In genomic region chr10:101140084-101140949, GRCh38 we compare ENCODE assay signal across 18 cellular contexts. TPM values are rescaled to one million over a fixed set of nuclear protein-coding genes. Genes with fewer than 3 reads are reported as not detected.
DNase-seq lines count a peak whose midpoint lies in the region; ATAC-seq, FAIRE-seq and TF ChIP-seq lines count a peak whose summit lies in the region.
"Had no signal": no experiment of that assay in that cellular context is flagged by ENCODE, and none has a peak within 500 bp of the region (broad histone marks: within the 10 kb centered on the region; RNA-seq: fewer than 3 reads in every experiment).

No MANE protein-coding gene starts in this region.

- peaks cover 6 to 59% of the 10 kb centered on the region in 2 experiments for H3K27me3 ChIP-seq in HepG2 (ENCODE audit: control insufficient read depth in 1 of 2, insufficient read depth in 2 of 2, low read length in 2 of 2)
- peaks cover 9 to 44% of the 10 kb centered on the region in 2 donors for H3K27me3 ChIP-seq in right lobe of liver
- peaks cover 98 to 99% of the 10 kb centered on the region in 2 experiments for H3K27me3 ChIP-seq in mesenchymal stem cell (ENCODE audit: control insufficient read depth in 1 of 2, insufficient read depth in 1 of 2, low read length in 2 of 2)
- peaks cover 27% of the 10 kb centered on the region for H3K27me3 ChIP-seq in thoracic aorta (replicated peaks; ENCODE audit: insufficient read depth)

- WGBS in HepG2 (ENCODE audit: low lambda C conversion rate), result 82% methylated on average over 39 of the region's 65 CpGs
- 7% methylated on average over 32 of the region's 65 CpGs for WGBS in right lobe of liver (ENCODE audit: insufficient coverage, low coverage, low lambda C conversion rate, missing lambda C conversion rate)
- 6% methylated on average over 42 of the region's 65 CpGs for WGBS in mesenchymal stem cell

- DNase-seq in HepG2 (ENCODE audit: low spot score) (no peak), right lobe of liver (no peak), T-cell (no peak), mesenchymal stem cell (peak; percentile 20), thoracic aorta (ENCODE audit: low spot score) (no peak)
- no peak for DNase-seq in activated CD8-positive, alpha-beta T cell treated with anti-CD3 and anti-CD28 coated beads, Interleukin-2, amount 10 ng/mL, durations not matched to agents 7 days and 5 days
- DNase-seq: foreskin melanocyte, GF-D8, left ventricle myocardium superior, NCI-H1092, NCI-H774 had no signal

- H3K23ac ChIP-seq in mesenchymal stem cell (ENCODE audit: low read length in 2 of 2), result peak overlapping the region in 1 of 2 experiments; percentile 34

- no peak overlapping the region for H2AFZ ChIP-seq in HepG2 (ENCODE audit: low read length)
- no peak overlapping the region for H2AFZ ChIP-seq in mesenchymal stem cell (ENCODE audit: low read depth, low read length)

- no peak overlapping the region for H2BK15ac ChIP-seq in mesenchymal stem cell (ENCODE audit: low read depth, poor library complexity, severe bottlenecking)

- H3K9me3 ChIP-seq in HepG2 (ENCODE audit: low read length) (no peaks in the 10 kb centered on the region), right lobe of liver (no peaks in the 10 kb centered on the region), mesenchymal stem cell (ENCODE audit: control insufficient read depth, low read length) (no peaks in the 10 kb centered on the region), thoracic aorta (no peaks in the 10 kb centered on the region)
- H3K9me3 ChIP-seq: suprapubic skin had no signal

- H3K36me3 Mint-ChIP-seq in T-cell, result no peaks in the 10 kb centered on the region
- no peaks in the 10 kb centered on the region for H3K36me3 Mint-ChIP-seq in activated CD8-positive, alpha-beta T cell treated with anti-CD3 and anti-CD28 coated beads, Interleukin-2, amount 10 ng/mL, durations not matched to agents 7 days and 5 days (ENCODE audit: low read depth)

- in situ Hi-C loops in HepG2 (cut with HindIII; ENCODE audit: extremely low pct_ligation_motif_present, low pct_unique_long_range_greater_than_20kb), result loop anchor here (5.0 kb wide), 1 partner anchor 43 kb away; no protein-coding TSS in a partner anchor

- no peak overlapping the region for H3K18ac ChIP-seq in mesenchymal stem cell (ENCODE audit: low read depth in 1 of 2, low read length in 2 of 2)

- POLR2A ChIA-PET in HepG2 (lab: Yijun Ruan, JAX), result interaction anchor here (2.1 to 2.2 kb wide), 2 partner anchors 79 to 98 kb away, joined by 15 to 20 read pairs; partner anchors contain the start of gene KAZALD1
- POLR2A ChIA-PET in T-cell (lab: Charles Lee), result no interaction called here
- POLR2A ChIA-PET in activated CD8-positive, alpha-beta T cell treated with anti-CD3 and anti-CD28 coated beads, Interleukin-2, amount 10 ng/mL, durations not matched to agents 7 days and 5 days (lab: Charles Lee), result no interaction called here

- H3K4me3 ChIP-seq in HepG2 (replicated peaks in 1 of 3; ENCODE audit: insufficient read depth in 1 of 3, low read depth in 2 of 3, low read length in 3 of 3) (no peak overlapping the region), right lobe of liver (no peak overlapping the region), mesenchymal stem cell (ENCODE audit: insufficient read depth in 1 of 2, low read depth in 1 of 2, low read length in 2 of 2) (no peak overlapping the region), thoracic aorta (peak overlapping the region; percentile 24)
- H3K4me3 ChIP-seq: suprapubic skin had no signal

- no peaks in the 10 kb centered on the region for H3K79me2 ChIP-seq in HepG2 (ENCODE audit: insufficient read depth, low read length)

- H3K4me1 ChIP-seq in HepG2 (ENCODE audit: insufficient read depth, low read length), result peaks cover 24% of the 10 kb centered on the region
- H3K4me1 ChIP-seq in right lobe of liver, result peaks cover 0 to 4% (median 0%) of the 10 kb centered on the region in 4 donors
- peaks cover 7% of the 10 kb centered on the region for H3K4me1 ChIP-seq in mesenchymal stem cell (ENCODE audit: control insufficient read depth, insufficient read depth, low read depth, low read length)
- peaks cover 3 to 15% of the 10 kb centered on the region in 2 donors for H3K4me1 ChIP-seq in thoracic aorta (ENCODE audit: control insufficient read depth in 1 of 2, low read depth in 2 of 2)

- no peak for TF ChIP-seq POLR2A in HepG2 (IDR thresholded peaks at IDR 0.05; ENCODE audit: insufficient read depth in 1 of 2, low read depth in 2 of 2, low read length in 2 of 2)
- no peak for TF ChIP-seq POLR2A in right lobe of liver (IDR thresholded peaks at IDR 0.05)

- H3K27ac Mint-ChIP-seq in T-cell, result no peak overlapping the region
- H3K27ac Mint-ChIP-seq in activated CD8-positive, alpha-beta T cell treated with anti-CD3 and anti-CD28 coated beads, Interleukin-2, amount 10 ng/mL, durations not matched to agents 7 days and 5 days, result no peak overlapping the region

- TF ChIP-seq CTCF in HepG2 (CRISPR knock-in tag; IDR thresholded peaks at IDR 0.05), result no peak
- TF ChIP-seq CTCF in right lobe of liver (IDR thresholded peaks at IDR 0.05), result no peak
- TF ChIP-seq CTCF in thoracic aorta (IDR thresholded peaks at IDR 0.05), result no peak

- CTCF ChIA-PET in HepG2 (lab: Yijun Ruan, JAX; ENCODE audit: low intra/inter-chr PET ratio, low total read pairs), result interaction anchor here (2.4 kb wide), 1 partner anchor 45 kb away, joined by 65 read pairs; no protein-coding TSS in a partner anchor
- CTCF ChIA-PET in T-cell (lab: Charles Lee), result interaction anchor here (1.0 to 4.0 kb wide), 7 partner anchors 11 to 94 kb away, joined by 3 to 93 read pairs (median 10); no protein-coding TSS in a partner anchor
- CTCF ChIA-PET in activated CD8-positive, alpha-beta T cell treated with anti-CD3 and anti-CD28 coated beads, Interleukin-2, amount 10 ng/mL, durations not matched to agents 7 days and 5 days (lab: Charles Lee), result interaction anchor here (0.8 to 9.5 kb wide), 17 partner anchors 8 to 397 kb away, joined by 3 to 355 read pairs (median 8); partner anchors contain the start of gene KAZALD1

- peaks cover 27 to 42% (median 37%) of the 10 kb centered on the region in 3 donors for H3K4me1 Mint-ChIP-seq in T-cell
- peaks cover 11% of the 10 kb centered on the region for H3K4me1 Mint-ChIP-seq in activated CD8-positive, alpha-beta T cell treated with anti-CD3 and anti-CD28 coated beads, Interleukin-2, amount 10 ng/mL, durations not matched to agents 7 days and 5 days (ENCODE audit: low read depth)

- no peak for FAIRE-seq in HepG2 (lab: Jason Lieb, UNC)

- no peak for TF ChIP-seq RAD21 in HepG2 (CRISPR knock-in tag; IDR thresholded peaks at IDR 0.05)

- no peaks in the 10 kb centered on the region for H3K79me1 ChIP-seq in mesenchymal stem cell (replicated peaks; ENCODE audit: low read length, poor library complexity, severe bottlenecking)

- no peak overlapping the region for H3K4me2 ChIP-seq in HepG2 (ENCODE audit: low read depth, low read length)
- no peak overlapping the region for H3K4me2 ChIP-seq in mesenchymal stem cell (ENCODE audit: low read length, poor library complexity, severe bottlenecking)

- no peaks in the 10 kb centered on the region for H3K9me3 Mint-ChIP-seq in T-cell
- H3K9me3 Mint-ChIP-seq in activated CD8-positive, alpha-beta T cell treated with anti-CD3 and anti-CD28 coated beads, Interleukin-2, amount 10 ng/mL, durations not matched to agents 7 days and 5 days (ENCODE audit: insufficient read depth), result no peaks in the 10 kb centered on the region

- H2BK12ac ChIP-seq in mesenchymal stem cell (ENCODE audit: low read length in 2 of 2), result no peak overlapping the region

- H4K20me1 ChIP-seq in HepG2 (ENCODE audit: insufficient read depth, low read length), result no peaks in the 10 kb centered on the region

- no peak overlapping the region for H2AK5ac ChIP-seq in mesenchymal stem cell (ENCODE audit: low read length, severe bottlenecking)

- H4K91ac ChIP-seq in mesenchymal stem cell (ENCODE audit: low read length), result no peak overlapping the region

- no peak for TF ChIP-seq EP300 in HepG2 (IDR thresholded peaks at IDR 0.05; ENCODE audit: low read depth in 2 of 2, low read length in 2 of 2)
- TF ChIP-seq EP300 in HepG2 (CRISPR knock-in tag; IDR thresholded peaks at IDR 0.05; ENCODE audit: borderline replicate concordance), result no peak

- no peak overlapping the region for H2BK120ac ChIP-seq in mesenchymal stem cell (ENCODE audit: low read depth, low read length)

- no peak for ATAC-seq in HepG2
- ATAC-seq in right lobe of liver, result no peak
- ATAC-seq in T-cell (replicated peaks in 1 of 4), result no peak
- no peak for ATAC-seq in thoracic aorta (ENCODE audit: insufficient number of reproducible peaks, low FRiP score, low read depth)
- no peak for ATAC-seq in HG03442 (IDR thresholded peaks at IDR 0.05; ENCODE audit: unreplicated experiment)
- no peak for ATAC-seq in HG02588 (IDR thresholded peaks at IDR 0.05; ENCODE audit: unreplicated experiment)
- no peak for ATAC-seq in activated CD8-positive, alpha-beta T cell treated with anti-CD3 and anti-CD28 coated beads, Interleukin-2, amount 10 ng/mL, durations not matched to agents 7 days and 5 days
- ATAC-seq: HCT116, left ventricle myocardium superior, Panc1 had no signal

- intact Hi-C loops in HepG2 (cut with micrococcal nuclease; ENCODE audit: unreplicated experiment) (no loop called here), right lobe of liver (cut with DNase I) (loop anchor here (5.0 kb wide), 1 partner anchor 43 kb away; no protein-coding TSS in a partner anchor)

- no peak overlapping the region for H3K9ac ChIP-seq in HepG2 (ENCODE audit: insufficient read depth, low read depth, low read length)
- H3K9ac ChIP-seq in mesenchymal stem cell (ENCODE audit: low read length), result no peak overlapping the region

- H4K8ac ChIP-seq in mesenchymal stem cell (ENCODE audit: low read length), result no peak overlapping the region

- H3K36me3 ChIP-seq in HepG2 (replicated peaks in 1 of 2; ENCODE audit: control insufficient read depth in 1 of 2, insufficient read depth in 2 of 2, low read length in 2 of 2) (no peaks in the 10 kb centered on the region), right lobe of liver (no peaks in the 10 kb centered on the region), mesenchymal stem cell (ENCODE audit: control insufficient read depth in 1 of 2, insufficient read depth in 2 of 2, low read depth in 1 of 2, low read length in 2 of 2) (no peaks in the 10 kb centered on the region), thoracic aorta (no peaks in the 10 kb centered on the region)
- H3K36me3 ChIP-seq: suprapubic skin had no signal

- H3K27ac ChIP-seq in HepG2 (ENCODE audit: extremely low read length, insufficient read depth, low read length) (no peak overlapping the region), right lobe of liver (no peak overlapping the region), mesenchymal stem cell (ENCODE audit: low read length, poor library complexity, severe bottlenecking) (no peak overlapping the region), thoracic aorta (peak overlapping the region in 1 of 2 donors; percentile 18)
- H3K27ac ChIP-seq: suprapubic skin had no signal

- H3K27me3 Mint-ChIP-seq in T-cell, result peaks cover 65 to 94% of the 10 kb centered on the region in 2 donors
- peaks cover 82% of the 10 kb centered on the region for H3K27me3 Mint-ChIP-seq in activated CD8-positive, alpha-beta T cell treated with anti-CD3 and anti-CD28 coated beads, Interleukin-2, amount 10 ng/mL, durations not matched to agents 7 days and 5 days (ENCODE audit: low read depth)

- no peak overlapping the region for H2BK5ac ChIP-seq in mesenchymal stem cell (ENCODE audit: low read depth, low read length, poor library complexity, severe bottlenecking)

- H3K14ac ChIP-seq in mesenchymal stem cell (ENCODE audit: low read length in 2 of 2), result no peak overlapping the region

- H3K4me3 Mint-ChIP-seq in T-cell, result peak overlapping the region; percentile 21 to 48 (median 34)
- no peak overlapping the region for H3K4me3 Mint-ChIP-seq in activated CD8-positive, alpha-beta T cell treated with anti-CD3 and anti-CD28 coated beads, Interleukin-2, amount 10 ng/mL, durations not matched to agents 7 days and 5 days

- H3K4ac ChIP-seq in mesenchymal stem cell (ENCODE audit: low read depth in 1 of 2, low read length in 2 of 2), result no peak overlapping the region

- no TSS peak for BruUV-seq in HepG2 (replicated peaks; lab: Mats Ljungman, UMichigan)

RNA-seq across cellular contexts. Expression of gene TLX1, which starts 9.2 kb away (rescaled TPM):
- total RNA-seq in HepG2 (2016; rRNA removed; fragmentation: Illumina TruSeq; extraction: Trizol) (0.07 TPM in 2 replicates), right lobe of liver (under 1 TPM; 0.12 to 0.60 (median 0.27) TPM), T-cell (not detected), thoracic aorta (not detected)
- not detected in 2 replicates for total RNA-seq in HepG2 (2016; cell fraction: cytosol; rRNA removed; fragmentation: Illumina TruSeq; extraction: Trizol; ENCODE audit: low read depth)
- 0.09 TPM in 1 of 2 replicates, not detected in the other for total RNA-seq in HepG2 (2016; cell fraction: insoluble cytoplasmic fraction; rRNA removed; fragmentation: Illumina TruSeq; extraction: Trizol)
- total RNA-seq in HepG2 (2016; cell fraction: membrane; rRNA removed; fragmentation: Illumina TruSeq; extraction: Trizol), result 0.10 TPM in 1 of 2 replicates, not detected in the other
- 0.13 and 0.22 TPM in 2 replicates for total RNA-seq in HepG2 (2016; cell fraction: nucleus; rRNA removed; fragmentation: Illumina TruSeq; extraction: Trizol)
- polyA plus RNA-seq in HepG2 (2011; rRNA removed), result 0.20 and 0.26 TPM in 2 replicates
- polyA plus RNA-seq in HepG2 (2011; cell fraction: cytosol; rRNA removed), result 0.15 and 0.16 TPM in 2 replicates
- 0.87 and 1.6 TPM in 2 replicates for polyA plus RNA-seq in HepG2 (2011; cell fraction: nucleus; rRNA removed)
- 0.09 and 0.21 TPM in 2 replicates for polyA plus RNA-seq in HepG2 (2012)
- 0.05 and 0.09 TPM in 2 replicates for polyA plus RNA-seq in HepG2 (2016; cell fraction: cytosol; fragmentation: Illumina TruSeq; extraction: Trizol; ENCODE audit: low read depth)
- 0.08 TPM in 1 of 2 replicates, not detected in the other for polyA plus RNA-seq in HepG2 (2016; cell fraction: insoluble cytoplasmic fraction; fragmentation: Illumina TruSeq; extraction: Trizol; ENCODE audit: low read depth)
- 0.16 TPM in 1 of 2 replicates, not detected in the other for polyA plus RNA-seq in HepG2 (2016; cell fraction: membrane; fragmentation: Illumina TruSeq; extraction: Trizol; ENCODE audit: low read depth)
- not detected in 2 replicates for polyA plus RNA-seq in HepG2 (2016; cell fraction: nucleus; fragmentation: Illumina TruSeq; extraction: Trizol; ENCODE audit: insufficient read depth, low read depth)
- 1.3 TPM in 1 of 2 replicates, not detected in the other for polyA minus RNA-seq in HepG2 (2011; rRNA and poly(A)+ RNA removed; ENCODE audit: low replicate concordance)
- not detected in 2 replicates for polyA minus RNA-seq in HepG2 (2011; cell fraction: cytosol; rRNA and poly(A)+ RNA removed)
- 0.13 TPM in 1 of 2 replicates, not detected in the other for polyA minus RNA-seq in HepG2 (2011; cell fraction: nucleus; rRNA and poly(A)+ RNA removed)
- not detected for polyA plus RNA-seq in mesenchymal stem cell (2013, experiment 1 of 2)
- not detected for polyA plus RNA-seq in mesenchymal stem cell (2013, experiment 2 of 2)
- not detected for total RNA-seq in activated CD8-positive, alpha-beta T cell treated with anti-CD3 and anti-CD28 coated beads, Interleukin-2, amount 10 ng/mL, durations not matched to agents 7 days and 5 days
- total RNA-seq: cerebellum, left ventricle myocardium superior, renal cortical epithelial cell, suprapubic skin had no signal
